In genomic region chr7:76393116-76394031, GRCh38 we compare ENCODE assay signal across 1 cellular context.
TF ChIP-seq lines count a peak whose summit lies in the region.

No MANE protein-coding gene starts in this region.

TF ChIP-seq in GM12878, 131 proteins besides CTCF, POLR2A, EP300 and RAD21 (continued from another document):
- TF ChIP-seq E2F8 (IDR thresholded peaks at IDR 0.05; ENCODE audit: low read depth, partially characterized antibody), result no peak
